ENCODE assay signal across 10 cellular contexts in genomic region chr5:116032094-116032517, GRCh38. TPM values are rescaled to one million over a fixed set of nuclear protein-coding genes. Genes with fewer than 3 reads are reported as not detected.
DNase-seq lines count a peak whose midpoint lies in the region; ATAC-seq and TF ChIP-seq lines count a peak whose summit lies in the region.
"Had no signal": no experiment of that assay in that cellular context is flagged by ENCODE, and none has a peak within 500 bp of the region (broad histone marks: within the 10 kb centered on the region; RNA-seq: fewer than 3 reads in every experiment).

Gene ARL14EPL (plus strand): TSS chr5:116032472. CDS start chr5:116051466, 18,994 bp downstream.

- H3K79me2 ChIP-seq in SU-DHL-6 (ENCODE audit: insufficient read depth, low read length): no peaks in the 10 kb centered on the region

- ATAC-seq in GM19395 (IDR thresholded peaks at IDR 0.05; ENCODE audit: unreplicated experiment) (peak; percentile 64), HG03469 (IDR thresholded peaks at IDR 0.05; ENCODE audit: unreplicated experiment) (peak; percentile 69), left cardiac atrium (peak; percentile 76 to 85)
- ATAC-seq in stimulated activated naive CD8-positive, alpha-beta T cell treated with anti-CD3 and anti-CD28 coated beads, Interleukin-15, amount 100 ng/mL, for 72 hours: peak; percentile 45

- H3K36me3 Mint-ChIP-seq in Calu3 (ENCODE audit: insufficient read depth, unreplicated experiment): peaks cover 4% of the 10 kb centered on the region
- H3K36me3 Mint-ChIP-seq: T-cell had no signal

- no TSS peak for BruUV-seq in Calu3 (replicated peaks; lab: Mats Ljungman, UMichigan)

- no peaks in the 10 kb centered on the region for H3K27me3 ChIP-seq in SU-DHL-6 (ENCODE audit: low read length)

- no peaks in the 10 kb centered on the region for H3K9me3 ChIP-seq in SU-DHL-6 (ENCODE audit: insufficient read depth, low read length)

- H3K4me2 ChIP-seq in SU-DHL-6 (ENCODE audit: low read depth, low read length, poor library complexity, severe bottlenecking): peak within 1 kb of the TSS; percentile 31

- H3K4me1 Mint-ChIP-seq in Calu3 (ENCODE audit: low read depth, unreplicated experiment): no peaks in the 10 kb centered on the region
- peaks cover 7% of the 10 kb centered on the region for H3K4me1 Mint-ChIP-seq in stimulated activated naive CD8-positive, alpha-beta T cell treated with anti-CD3 and anti-CD28 coated beads, Interleukin-15, amount 100 ng/mL, for 72 hours

- H4K20me1 ChIP-seq in SU-DHL-6 (ENCODE audit: low read depth, low read length): no peaks in the 10 kb centered on the region

- H2AFZ ChIP-seq in SU-DHL-6 (ENCODE audit: low read depth, low read length, severe bottlenecking): peak within 1 kb of the TSS; percentile 46

- H3K27ac Mint-ChIP-seq in Calu3 (ENCODE audit: unreplicated experiment): peak within 1 kb of the TSS; percentile 55
- H3K27ac Mint-ChIP-seq in stimulated activated naive CD8-positive, alpha-beta T cell treated with anti-CD3 and anti-CD28 coated beads, Interleukin-15, amount 100 ng/mL, for 72 hours: no peak within 1 kb of the TSS
- H3K27ac Mint-ChIP-seq: T-cell had no signal

- H3K27me3 Mint-ChIP-seq in Calu3 (ENCODE audit: unreplicated experiment): no peaks in the 10 kb centered on the region
- peaks cover 48% of the 10 kb centered on the region for H3K27me3 Mint-ChIP-seq in stimulated activated naive CD8-positive, alpha-beta T cell treated with anti-CD3 and anti-CD28 coated beads, Interleukin-15, amount 100 ng/mL, for 72 hours

- H3K4me3 Mint-ChIP-seq in Calu3 (ENCODE audit: low read depth, unreplicated experiment): no peak within 1 kb of the TSS
- no peak within 1 kb of the TSS for H3K4me3 Mint-ChIP-seq in stimulated activated naive CD8-positive, alpha-beta T cell treated with anti-CD3 and anti-CD28 coated beads, Interleukin-15, amount 100 ng/mL, for 72 hours
- H3K4me3 Mint-ChIP-seq: T-cell had no signal

- no peaks in the 10 kb centered on the region for H3F3A ChIP-seq in SU-DHL-6 (ENCODE audit: insufficient read depth)

- H3K4me3 ChIP-seq in SU-DHL-6 (ENCODE audit: insufficient read depth, low read length, poor library complexity, severe bottlenecking): no peak within 1 kb of the TSS
- H3K4me3 ChIP-seq: skin epidermis had no signal

- no peaks in the 10 kb centered on the region for H3K36me3 ChIP-seq in SU-DHL-6 (ENCODE audit: low read length)

- peak; percentile 83 for DNase-seq in Calu3
- DNase-seq in left cardiac atrium: peak; percentile 39
- DNase-seq in stimulated activated naive CD8-positive, alpha-beta T cell treated with anti-CD3 and anti-CD28 coated beads, Interleukin-15, amount 100 ng/mL, for 72 hours: peak in 1 of 2 donors; percentile 11
- DNase-seq in posterior vena cava (ENCODE audit: low spot score): no peak
- no peak for DNase-seq in OCI-M2 (lab: John Stamatoyannopoulos, UW; ENCODE audit: unreplicated experiment)
- DNase-seq: T-cell had no signal

- no peak within 1 kb of the TSS for H3K27ac ChIP-seq in SU-DHL-6 (ENCODE audit: low read depth, low read length)
- H3K27ac ChIP-seq: skin epidermis had no signal

- no peak for TF ChIP-seq CTCF in Calu3 (IDR thresholded peaks at IDR 0.05; ENCODE audit: unreplicated experiment)
- TF ChIP-seq CTCF in SU-DHL-6 (IDR thresholded peaks at IDR 0.05; ENCODE audit: insufficient read depth, low read length, poor library complexity, severe bottlenecking): no peak

- CTCF ChIA-PET in Calu3 (lab: Charles Lee): interaction anchor here (0.7 to 1.2 kb wide), 3 partner anchors 46 to 144 kb away, joined by 3 to 7 read pairs (median 4); no protein-coding TSS in a partner anchor

- H3K9me2 ChIP-seq in SU-DHL-6 (replicated peaks; ENCODE audit: insufficient read depth, low read length): no peaks in the 10 kb centered on the region

- intact Hi-C loops in Calu3 (cut with micrococcal nuclease; ENCODE audit: unreplicated experiment) (loop anchor here (1.0 to 2.0 kb wide), 4 partner anchors 53 to 398 kb away; partner anchors contain the start of genes AP3S1 and ATG12), left cardiac atrium (cut with DNase I) (no loop called here), posterior vena cava (cut with DNase I) (no loop called here)

- H3K9ac ChIP-seq in SU-DHL-6 (ENCODE audit: low read length): no peak within 1 kb of the TSS

- peaks cover 2% of the 10 kb centered on the region for H3K9me3 Mint-ChIP-seq in Calu3 (ENCODE audit: low read depth, unreplicated experiment)
- no peaks in the 10 kb centered on the region for H3K9me3 Mint-ChIP-seq in stimulated activated naive CD8-positive, alpha-beta T cell treated with anti-CD3 and anti-CD28 coated beads, Interleukin-15, amount 100 ng/mL, for 72 hours
- H3K9me3 Mint-ChIP-seq: T-cell had no signal

RNA-seq across cellular contexts. Expression of gene ARL14EPL, which starts in this region (rescaled TPM):
- 0.66 and 1.2 TPM in 2 replicates for total RNA-seq in Calu3 (2022)
- not detected for total RNA-seq in left cardiac atrium
- not detected for total RNA-seq in posterior vena cava
- total RNA-seq: T-cell had no signal

Comparison
In these comparisons a context has a peak if more than half of its experiments do, and no peak if none do; other contexts are left out.
1. Peak in DNase-seq and ATAC-seq in left cardiac atrium; RNA of the gene not detected or under 1 TPM.